In the genomic region with DNA sequence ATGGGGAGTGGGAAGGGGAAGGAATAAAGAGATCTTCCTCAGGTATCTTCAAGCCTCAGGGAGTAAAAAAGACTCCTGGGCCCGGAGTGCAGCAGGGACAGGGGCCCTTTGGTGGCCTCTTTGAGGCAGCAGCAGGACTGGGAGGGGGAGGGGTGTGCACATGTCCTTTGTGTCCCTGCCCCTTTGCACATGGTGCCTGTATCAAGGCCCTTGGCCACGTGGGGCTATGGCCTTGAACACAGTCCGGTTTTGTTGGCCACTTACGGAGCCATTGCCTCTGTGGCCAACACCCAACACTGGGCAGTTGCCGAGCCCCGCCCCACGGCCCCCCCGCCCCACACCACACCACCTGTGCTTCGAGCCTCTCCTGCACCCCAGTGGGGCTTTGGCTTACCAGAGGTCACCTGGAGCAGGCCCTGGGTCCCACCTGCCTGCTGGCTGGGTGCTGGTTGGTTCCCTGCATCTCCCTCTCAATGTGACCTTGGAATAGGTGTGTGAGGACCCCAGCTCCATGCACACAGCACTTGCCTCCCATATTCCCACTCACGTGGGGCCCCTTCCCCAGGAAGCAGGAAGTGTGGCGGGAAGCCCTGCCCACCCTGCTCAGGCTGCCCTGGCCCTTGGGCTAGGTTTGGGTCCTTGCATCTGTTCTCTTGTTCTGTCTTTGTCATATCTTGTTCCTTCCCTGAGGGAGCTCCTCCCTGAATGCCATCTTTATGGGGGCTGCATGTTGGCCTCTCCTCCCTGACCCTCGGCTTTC, we compare ENCODE assay signal across 15 cellular contexts. TPM values are rescaled to one million over a fixed set of nuclear protein-coding genes. Genes with fewer than 3 reads are reported as not detected.
A peak's percentile ranks its signal among the peaks of the same experiment; 100 is the strongest.
DNase-seq lines count a peak whose midpoint lies in the region; ATAC-seq, FAIRE-seq and TF ChIP-seq lines count a peak whose summit lies in the region.
"Had no signal": no experiment of that assay in that cellular context is flagged by ENCODE, and none has a peak within 500 bp of the region (broad histone marks: within the 10 kb centered on the region; RNA-seq: fewer than 3 reads in every experiment).

No MANE protein-coding gene starts in this region.

- TF ChIP-seq CTCF in SK-N-SH (IDR thresholded peaks at IDR 0.05) (no peak), endothelial cell of umbilical vein (IDR thresholded peaks at IDR 0.05; ENCODE audit: extremely low read depth in 1 of 2, insufficient read depth in 1 of 2, low read depth in 1 of 2, low read length in 2 of 2) (no peak), PC-3 (conservative IDR thresholded peaks at IDR 0.05; ENCODE audit: low read depth, low read length) (no peak)

- peaks cover 9% of the 10 kb centered on the region for H3F3A ChIP-seq in SK-N-SH (replicated peaks; ENCODE audit: insufficient read depth)
- H3F3A ChIP-seq in PC-3 (ENCODE audit: low read length, unreplicated experiment), result no peaks in the 10 kb centered on the region

- H3K27me3 ChIP-seq in SK-N-SH (ENCODE audit: insufficient read depth) (no peaks in the 10 kb centered on the region), endothelial cell of umbilical vein (ENCODE audit: control insufficient read depth in 2 of 2, insufficient read depth in 2 of 2, low read length in 2 of 2) (no peaks in the 10 kb centered on the region), PC-3 (ENCODE audit: low read length) (no peaks in the 10 kb centered on the region)
- H3K27me3 ChIP-seq: cardiac muscle cell, upper lobe of left lung had no signal

- H3K4me1 ChIP-seq in SK-N-SH (ENCODE audit: control insufficient read depth in 1 of 2, insufficient read depth in 2 of 2, low read depth in 1 of 2, low read length in 1 of 2) (peaks cover 0 to 44% of the 10 kb centered on the region in 2 experiments; a peak in 1 of 4 replicates), endothelial cell of umbilical vein (ENCODE audit: control insufficient read depth, extremely low read depth, insufficient read depth, low read length) (peaks cover 11% of the 10 kb centered on the region), PC-3 (ENCODE audit: insufficient read depth, low read length) (no peaks in the 10 kb centered on the region; the same call in 1 of the 2 replicates)

- intact Hi-C loops in endothelial cell of umbilical vein (cut with micrococcal nuclease) (no loop called here), PC-3 (cut with micrococcal nuclease) (no loop called here)

- H4K20me1 ChIP-seq in SK-N-SH (ENCODE audit: insufficient read depth) (no peaks in the 10 kb centered on the region), endothelial cell of umbilical vein (replicated peaks; ENCODE audit: control insufficient read depth, extremely low read depth, insufficient read depth, low read length) (no peaks in the 10 kb centered on the region), PC-3 (ENCODE audit: low read length) (no peaks in the 10 kb centered on the region)

- H3K27ac ChIP-seq in SK-N-SH (ENCODE audit: low read depth in 2 of 2, low read length in 1 of 2) (no peak overlapping the region), endothelial cell of umbilical vein (ENCODE audit: insufficient read depth, low read depth, low read length) (no peak overlapping the region), PC-3 (ENCODE audit: low read length) (no peak overlapping the region)
- H3K27ac ChIP-seq: cardiac muscle cell had no signal

- no peak overlapping the region for H3K4me3 ChIP-seq in SK-N-SH (ENCODE audit: low read depth in 2 of 2, low read length in 1 of 2)
- no peak overlapping the region for H3K4me3 ChIP-seq in endothelial cell of umbilical vein (replicated peaks in 1 of 3; ENCODE audit: insufficient read depth in 1 of 3, low read depth in 1 of 3, low read length in 3 of 3)
- no peak overlapping the region for H3K4me3 ChIP-seq in PC-3 (ENCODE audit: low read length)
- H3K4me3 ChIP-seq: cardiac muscle cell, HAP-1, upper lobe of left lung had no signal

- no peaks in the 10 kb centered on the region for H3K9me1 ChIP-seq in endothelial cell of umbilical vein (replicated peaks; ENCODE audit: control insufficient read depth, extremely low read depth, insufficient read depth, low read length)

- no peaks in the 10 kb centered on the region for H3K36me3 ChIP-seq in SK-N-SH (replicated peaks in 1 of 2; ENCODE audit: control insufficient read depth in 1 of 2, insufficient read depth in 2 of 2, low read length in 1 of 2)
- peaks cover 0 to 4% of the 10 kb centered on the region in 2 experiments for H3K36me3 ChIP-seq in endothelial cell of umbilical vein (ENCODE audit: control insufficient read depth in 2 of 2, extremely low read depth in 1 of 2, insufficient read depth in 2 of 2, low read length in 2 of 2)
- no peaks in the 10 kb centered on the region for H3K36me3 ChIP-seq in PC-3 (ENCODE audit: low read depth, low read length)
- H3K36me3 ChIP-seq: cardiac muscle cell, HAP-1 had no signal

- peak overlapping the region; percentile 84 to 85 for H3K27ac Mint-ChIP-seq in T-cell
- peak overlapping the region; percentile 21 for H3K27ac Mint-ChIP-seq in stimulated activated naive B cell treated with anti-CD40 and anti-IgM and Interleukin-4, amounts not matched to agents 10 μg/mL and 1 μg/mL and 100 μg/mL, for 72 hours

- DNase-seq in SK-N-SH (peak; percentile 38), T-cell (no peak), endothelial cell of umbilical vein (ENCODE audit: low read depth, low spot score) (no peak), PC-3 (no peak)
- no peak for DNase-seq in stimulated activated naive B cell treated with anti-CD40 and anti-IgM and Interleukin-4, amounts not matched to agents 10 μg/mL and 1 μg/mL and 100 μg/mL, for 72 hours
- DNase-seq: activated T-cell treated with anti-CD3 and anti-CD28 coated beads for 4 hours, left cardiac atrium, NCI-H1092, upper lobe of left lung had no signal

- CTCF ChIA-PET in SK-N-SH (lab: Yijun Ruan, JAX) (interaction anchor here (0.6 to 16.6 kb wide), 15 partner anchors 9 to 167 kb away, joined by 3 to 398 read pairs (median 5); a partner anchor contains a TSS), T-cell (lab: Charles Lee) (interaction anchor here in 1 of 2 donors (0.7 kb wide), 1 partner anchor 18 kb away, joined by 4 read pairs; a partner anchor contains a TSS), endothelial cell of umbilical vein (lab: Charles Lee) (interaction anchor here (0.5 to 2.3 kb wide), 7 partner anchors 9 to 122 kb away, joined by 3 to 13 read pairs (median 4); a partner anchor contains a TSS), PC-3 (lab: Charles Lee) (no interaction called here)

- no peaks in the 10 kb centered on the region for H3K9me3 ChIP-seq in SK-N-SH
- no peaks in the 10 kb centered on the region for H3K9me3 ChIP-seq in endothelial cell of umbilical vein (replicated peaks; ENCODE audit: control insufficient read depth, insufficient read depth, low read length)
- H3K9me3 ChIP-seq in PC-3 (ENCODE audit: low read length), result no peaks in the 10 kb centered on the region
- H3K9me3 ChIP-seq: HAP-1, upper lobe of left lung had no signal

- TF ChIP-seq EP300 in SK-N-SH (IDR thresholded peaks at IDR 0.05; ENCODE audit: borderline replicate concordance in 1 of 2, low read depth in 1 of 2, low read length in 1 of 2), result no peak

- H3K79me2 ChIP-seq in SK-N-SH (ENCODE audit: insufficient read depth), result no peaks in the 10 kb centered on the region
- H3K79me2 ChIP-seq in endothelial cell of umbilical vein (ENCODE audit: control insufficient read depth, insufficient read depth, low read length), result no peaks in the 10 kb centered on the region
- H3K79me2 ChIP-seq in PC-3 (ENCODE audit: low read length), result no peaks in the 10 kb centered on the region

- peak overlapping the region in 1 of 3 donors; percentile 71 for H3K4me3 Mint-ChIP-seq in T-cell
- no peak overlapping the region for H3K4me3 Mint-ChIP-seq in stimulated activated naive B cell treated with anti-CD40 and anti-IgM and Interleukin-4, amounts not matched to agents 10 μg/mL and 1 μg/mL and 100 μg/mL, for 72 hours

- peak; percentile 16 for TF ChIP-seq POLR2A in endothelial cell of umbilical vein (IDR thresholded peaks at IDR 0.05; ENCODE audit: low read depth, low read length)

- POLR2A ChIA-PET in SK-N-SH (lab: Yijun Ruan, JAX), result no interaction called here
- POLR2A ChIA-PET in T-cell (lab: Charles Lee), result no interaction called here
- POLR2A ChIA-PET in endothelial cell of umbilical vein (lab: Charles Lee), result interaction anchor here (0.5 kb wide), 1 partner anchor 42 kb away, joined by 3 read pairs; no protein-coding TSS in a partner anchor
- POLR2A ChIA-PET in PC-3 (lab: Charles Lee; ENCODE audit: unreplicated experiment), result no interaction called here

- H3K9me2 ChIP-seq in SK-N-SH (no peaks in the 10 kb centered on the region), PC-3 (replicated peaks; ENCODE audit: low read length) (no peaks in the 10 kb centered on the region)

- peaks cover 8% of the 10 kb centered on the region for H3K36me3 Mint-ChIP-seq in T-cell
- peaks cover 37 to 38% of the 10 kb centered on the region in 2 donors for H3K36me3 Mint-ChIP-seq in stimulated activated naive B cell treated with anti-CD40 and anti-IgM and Interleukin-4, amounts not matched to agents 10 μg/mL and 1 μg/mL and 100 μg/mL, for 72 hours

- no peaks in the 10 kb centered on the region for H3K9me3 Mint-ChIP-seq in T-cell
- H3K9me3 Mint-ChIP-seq in stimulated activated naive B cell treated with anti-CD40 and anti-IgM and Interleukin-4, amounts not matched to agents 10 μg/mL and 1 μg/mL and 100 μg/mL, for 72 hours, result no peaks in the 10 kb centered on the region

- H3K27me3 Mint-ChIP-seq in T-cell, result no peaks in the 10 kb centered on the region
- H3K27me3 Mint-ChIP-seq in stimulated activated naive B cell treated with anti-CD40 and anti-IgM and Interleukin-4, amounts not matched to agents 10 μg/mL and 1 μg/mL and 100 μg/mL, for 72 hours, result peaks cover 0 to 5% of the 10 kb centered on the region in 2 donors

- no peak for FAIRE-seq in endothelial cell of umbilical vein (lab: Jason Lieb, UNC)

- TF ChIP-seq RAD21 in SK-N-SH (IDR thresholded peaks at IDR 0.05; ENCODE audit: low read length), result no peak

- peaks cover 34 to 43% (median 42%) of the 10 kb centered on the region in 3 donors for H3K4me1 Mint-ChIP-seq in T-cell
- H3K4me1 Mint-ChIP-seq in stimulated activated naive B cell treated with anti-CD40 and anti-IgM and Interleukin-4, amounts not matched to agents 10 μg/mL and 1 μg/mL and 100 μg/mL, for 72 hours, result peaks cover 29 to 58% of the 10 kb centered on the region in 2 donors

- H2AFZ ChIP-seq in SK-N-SH (ENCODE audit: low read depth) (no peak overlapping the region), endothelial cell of umbilical vein (ENCODE audit: low read depth, low read length) (no peak overlapping the region), PC-3 (ENCODE audit: low read length) (no peak overlapping the region)

- BruUV-seq in endothelial cell of umbilical vein (replicated peaks; lab: Mats Ljungman, UMichigan) (no TSS peak), PC-3 (replicated peaks; lab: Mats Ljungman, UMichigan) (no TSS peak)

- H3K4me2 ChIP-seq in SK-N-SH (no peak overlapping the region), endothelial cell of umbilical vein (ENCODE audit: insufficient read depth, low read length) (no peak overlapping the region), PC-3 (ENCODE audit: low read length) (no peak overlapping the region)

- no peak overlapping the region for H3K9ac ChIP-seq in SK-N-SH
- no peak overlapping the region for H3K9ac ChIP-seq in endothelial cell of umbilical vein (replicated peaks; ENCODE audit: extremely low read depth, insufficient read depth, low read length)
- H3K9ac ChIP-seq in PC-3 (ENCODE audit: low read length), result no peak overlapping the region

- ATAC-seq in SK-N-SH treated with all-trans-retinoic acid at 6 μM for 48 hours, result no peak
- ATAC-seq in T-cell (replicated peaks in 1 of 4), result no peak
- no peak for ATAC-seq in stimulated activated naive B cell treated with anti-CD40 and anti-IgM and Interleukin-4, amounts not matched to agents 10 μg/mL and 1 μg/mL and 100 μg/mL, for 72 hours (replicated peaks)
- ATAC-seq in PC-3, result no peak
- no peak for ATAC-seq in HG03521 (IDR thresholded peaks at IDR 0.05; ENCODE audit: unreplicated experiment)
- ATAC-seq in GM19467 (IDR thresholded peaks at IDR 0.05; ENCODE audit: unreplicated experiment), result no peak

- 90% methylated on average over 8 of the region's 12 CpGs for WGBS in SK-N-SH (ENCODE audit: low lambda C conversion rate)

- dilution Hi-C loops in endothelial cell of umbilical vein (cut with MboI; ENCODE audit: extremely low pct_ligation_motif_present, low sequenced_read_pairs), result no loop called here

RNA-seq across cellular contexts. Expression of a gene that starts 5.3 kb away (rescaled TPM):
- 1.0 and 1.2 TPM in 2 replicates for polyA plus RNA-seq in SK-N-SH (2012; rRNA removed)
- 0.18 TPM in 1 of 2 replicates, not detected in the other for polyA plus RNA-seq in SK-N-SH (2012; cell fraction: cytosol; rRNA removed)
- 8.7 and 22.8 TPM in 2 replicates for polyA plus RNA-seq in SK-N-SH (2012; cell fraction: nucleus; rRNA removed)
- total RNA-seq in T-cell, result 100 to 1,000 TPM in 3 of 5 donors, 10 to 100 TPM in 2; 61.2 to 129 (median 107) TPM
- total RNA-seq in endothelial cell of umbilical vein, result 2.4 and 3.2 TPM in 2 replicates
- 3.2 and 5.0 TPM in 2 replicates for polyA plus RNA-seq in endothelial cell of umbilical vein
- 0.30 and 0.32 TPM in 2 replicates for polyA plus RNA-seq in endothelial cell of umbilical vein (2011; cell fraction: cytosol; rRNA removed)
- 8.9 TPM in 2 replicates for polyA plus RNA-seq in endothelial cell of umbilical vein (2011; cell fraction: nucleus; rRNA removed)
- polyA plus RNA-seq in endothelial cell of umbilical vein (2012), result 0.35 and 0.52 TPM in 2 replicates
- polyA minus RNA-seq in endothelial cell of umbilical vein, result 0.66 TPM in 1 of 2 replicates, not detected in the other
- not detected for polyA minus RNA-seq in endothelial cell of umbilical vein (2011; cell fraction: cytosol; rRNA and poly(A)+ RNA removed)
- 2.1 and 4.6 TPM in 2 replicates for polyA minus RNA-seq in endothelial cell of umbilical vein (2011; cell fraction: nucleus; rRNA and poly(A)+ RNA removed)
- total RNA-seq in PC-3 (2014; rRNA removed), result 0.22 and 0.52 TPM in 2 replicates
- total RNA-seq: pulmonary artery endothelial cell had no signal

RNA-seq across cellular contexts. Expression of a gene that starts 17.6 kb away (rescaled TPM):
- polyA plus RNA-seq in SK-N-SH (2012; rRNA removed) (24.2 and 29.8 TPM in 2 replicates), endothelial cell of umbilical vein (32.1 and 40.6 TPM in 2 replicates)
- 6.4 and 8.9 TPM in 2 replicates for polyA plus RNA-seq in SK-N-SH (2012; cell fraction: cytosol; rRNA removed)
- 189 and 213 TPM in 2 replicates for polyA plus RNA-seq in SK-N-SH (2012; cell fraction: nucleus; rRNA removed)
- total RNA-seq in T-cell (100 to 1,000 TPM; 328 to 377 (median 362) TPM), endothelial cell of umbilical vein (56.1 and 61.5 TPM in 2 replicates), PC-3 (2014; rRNA removed) (15.6 and 28.7 TPM in 2 replicates)
- polyA plus RNA-seq in endothelial cell of umbilical vein (2011; cell fraction: cytosol; rRNA removed), result 11.4 and 16.9 TPM in 2 replicates
- 199 and 251 TPM in 2 replicates for polyA plus RNA-seq in endothelial cell of umbilical vein (2011; cell fraction: nucleus; rRNA removed)
- polyA plus RNA-seq in endothelial cell of umbilical vein (2012), result 23.4 and 23.7 TPM in 2 replicates
- 22.1 and 24.7 TPM in 2 replicates for polyA minus RNA-seq in endothelial cell of umbilical vein
- 21.6 TPM for polyA minus RNA-seq in endothelial cell of umbilical vein (2011; cell fraction: cytosol; rRNA and poly(A)+ RNA removed)
- 53.2 and 73.3 TPM in 2 replicates for polyA minus RNA-seq in endothelial cell of umbilical vein (2011; cell fraction: nucleus; rRNA and poly(A)+ RNA removed)

RNA-seq across cellular contexts. Expression of a gene that starts 17.8 kb away (rescaled TPM):
- polyA plus RNA-seq in SK-N-SH (2012; rRNA removed) (0.71 and 0.94 TPM in 2 replicates), endothelial cell of umbilical vein (0.16 and 0.37 TPM in 2 replicates)
- 0.52 and 0.54 TPM in 2 replicates for polyA plus RNA-seq in SK-N-SH (2012; cell fraction: cytosol; rRNA removed)
- polyA plus RNA-seq in SK-N-SH (2012; cell fraction: nucleus; rRNA removed), result 3.3 and 3.7 TPM in 2 replicates
- total RNA-seq in T-cell (1 to 10 TPM in 3 of 5 donors, under 1 TPM in 2; 0.70 to 1.7 (median 1.3) TPM), endothelial cell of umbilical vein (0.35 and 0.38 TPM in 2 replicates), PC-3 (2014; rRNA removed) (0.40 TPM in 1 of 2 replicates, not detected in the other)
- polyA plus RNA-seq in endothelial cell of umbilical vein (2011; cell fraction: cytosol; rRNA removed), result 0.23 and 0.27 TPM in 2 replicates
- 0.97 and 1.0 TPM in 2 replicates for polyA plus RNA-seq in endothelial cell of umbilical vein (2011; cell fraction: nucleus; rRNA removed)
- polyA plus RNA-seq in endothelial cell of umbilical vein (2012), result 0.11 and 0.30 TPM in 2 replicates
- polyA minus RNA-seq in endothelial cell of umbilical vein, result 0.21 and 1.3 TPM in 2 replicates
- not detected for polyA minus RNA-seq in endothelial cell of umbilical vein (2011; cell fraction: cytosol; rRNA and poly(A)+ RNA removed)
- polyA minus RNA-seq in endothelial cell of umbilical vein (2011; cell fraction: nucleus; rRNA and poly(A)+ RNA removed), result 0.87 TPM in 1 of 2 replicates, not detected in the other

RNA-seq across cellular contexts. Expression of a gene that starts 29.4 kb away (rescaled TPM):
- polyA plus RNA-seq in SK-N-SH (2012; rRNA removed) (16.1 and 23.1 TPM in 2 replicates), endothelial cell of umbilical vein (33.6 and 47.9 TPM in 2 replicates)
- polyA plus RNA-seq in SK-N-SH (2012; cell fraction: cytosol; rRNA removed), result 9.1 and 10.0 TPM in 2 replicates
- 29.2 and 35.1 TPM in 2 replicates for polyA plus RNA-seq in SK-N-SH (2012; cell fraction: nucleus; rRNA removed)
- total RNA-seq in T-cell (10 to 100 TPM; 26.2 to 54.6 (median 40.2) TPM), endothelial cell of umbilical vein (36.3 and 44.6 TPM in 2 replicates), PC-3 (2014; rRNA removed) (16.9 and 18.2 TPM in 2 replicates)
- polyA plus RNA-seq in endothelial cell of umbilical vein (2011; cell fraction: cytosol; rRNA removed), result 15.1 and 22.6 TPM in 2 replicates
- polyA plus RNA-seq in endothelial cell of umbilical vein (2011; cell fraction: nucleus; rRNA removed), result 72.3 and 81.2 TPM in 2 replicates
- 17.8 and 19.9 TPM in 2 replicates for polyA plus RNA-seq in endothelial cell of umbilical vein (2012)
- polyA minus RNA-seq in endothelial cell of umbilical vein, result 13.4 and 14.2 TPM in 2 replicates
- 15.2 TPM for polyA minus RNA-seq in endothelial cell of umbilical vein (2011; cell fraction: cytosol; rRNA and poly(A)+ RNA removed)
- 17.0 and 17.7 TPM in 2 replicates for polyA minus RNA-seq in endothelial cell of umbilical vein (2011; cell fraction: nucleus; rRNA and poly(A)+ RNA removed)

RNA-seq across cellular contexts. Expression of a gene that starts 33.8 kb away (rescaled TPM):
- polyA plus RNA-seq in SK-N-SH (2012; rRNA removed) (190 and 448 TPM in 2 replicates), endothelial cell of umbilical vein (1.2 and 2.5 TPM in 2 replicates)
- 153 and 201 TPM in 2 replicates for polyA plus RNA-seq in SK-N-SH (2012; cell fraction: cytosol; rRNA removed)
- polyA plus RNA-seq in SK-N-SH (2012; cell fraction: nucleus; rRNA removed), result 1,146 and 1,459 TPM in 2 replicates
- total RNA-seq in T-cell (10 to 100 TPM in 3 of 5 donors, 1 to 10 TPM in 2; 5.4 to 14.0 (median 10.5) TPM), endothelial cell of umbilical vein (4.3 and 4.7 TPM in 2 replicates), PC-3 (2014; rRNA removed) (8.6 and 16.3 TPM in 2 replicates)
- 0.67 and 0.87 TPM in 2 replicates for polyA plus RNA-seq in endothelial cell of umbilical vein (2011; cell fraction: cytosol; rRNA removed)
- 4.4 and 6.5 TPM in 2 replicates for polyA plus RNA-seq in endothelial cell of umbilical vein (2011; cell fraction: nucleus; rRNA removed)
- polyA plus RNA-seq in endothelial cell of umbilical vein (2012), result 4.3 and 5.3 TPM in 2 replicates
- polyA minus RNA-seq in endothelial cell of umbilical vein, result 0.28 TPM in 1 of 2 replicates, not detected in the other
- polyA minus RNA-seq in endothelial cell of umbilical vein (2011; cell fraction: cytosol; rRNA and poly(A)+ RNA removed), result not detected
- polyA minus RNA-seq in endothelial cell of umbilical vein (2011; cell fraction: nucleus; rRNA and poly(A)+ RNA removed), result 0.77 and 1.1 TPM in 2 replicates

Comparison
In these comparisons a context has a peak if more than half of its experiments do, and no peak if none do; other contexts are left out.
1. RNA of a gene that starts 5.3 kb away (total RNA-seq): 61.2 to 129 TPM in T-cell; 2.4 to 3.2 TPM in endothelial cell of umbilical vein and 0.22 to 0.52 TPM in PC-3; every median in the first group is over 10 times any median in the second.